18 cellular contexts compared by ENCODE assay signal in genomic region chr11:41786087-41786486, GRCh38.
"Had no signal": no experiment of that assay in that cellular context is flagged by ENCODE, and none has a peak within 500 bp of the region (broad histone marks: within the 10 kb centered on the region; RNA-seq: fewer than 3 reads in every experiment).

No MANE protein-coding gene starts in this region.

- H3K27ac ChIP-seq: gastroesophageal sphincter, tibial nerve had no signal

- DNase-seq: activated CD4-positive, alpha-beta memory T cell treated with anti-CD3 and anti-CD28 coated beads for 36 hours; activated gamma-delta T cell; activated T-cell treated with anti-CD3 and anti-CD28 coated beads, Interleukin-2, amount 50 U/mL, for 48 hours; hypothalamus; kidney glomerular epithelial cell; naive thymus-derived CD8-positive, alpha-beta T cell; nucleus accumbens; stimulated activated CD4-positive, alpha-beta T cell treated with anti-CD3 and anti-CD28 coated beads, Interleukin-2, amount 100 ng/mL, for 24 hours; stimulated activated naive B cell treated with anti-CD40 and anti-IgM and Interleukin-4, amounts not matched to agents 10 μg/mL and 1 μg/mL and 100 μg/mL, for 72 hours; SW 1271 had no signal

- H3K4me3 Mint-ChIP-seq: activated CD4-positive, alpha-beta memory T cell treated with anti-CD3 and anti-CD28 coated beads for 36 hours; activated naive CD8-positive, alpha-beta T cell; naive thymus-derived CD8-positive, alpha-beta T cell; stimulated activated naive B cell treated with anti-CD40 and anti-IgM and Interleukin-4, amounts not matched to agents 10 μg/mL and 1 μg/mL and 100 μg/mL, for 72 hours; T-helper 2 cell treated with Interferon-gamma antibody and Interleukin-4, amounts not matched to agents 5 μg/mL and 100 μg/mL, for 36 hours had no signal

- H3K27me3 Mint-ChIP-seq: activated CD4-positive, alpha-beta memory T cell treated with anti-CD3 and anti-CD28 coated beads for 36 hours; activated naive CD8-positive, alpha-beta T cell; naive thymus-derived CD8-positive, alpha-beta T cell; stimulated activated naive B cell treated with anti-CD40 and anti-IgM and Interleukin-4, amounts not matched to agents 10 μg/mL and 1 μg/mL and 100 μg/mL, for 72 hours had no signal

- ATAC-seq: gastroesophageal sphincter; naive thymus-derived CD8-positive, alpha-beta T cell; sciatic nerve; stimulated activated naive B cell treated with anti-CD40 and anti-IgM and Interleukin-4, amounts not matched to agents 10 μg/mL and 1 μg/mL and 100 μg/mL, for 72 hours had no signal

- H3K4me1 ChIP-seq: gastroesophageal sphincter, tibial nerve had no signal

- H3K4me3 ChIP-seq: gastroesophageal sphincter, lung, tibial nerve had no signal

- FAIRE-seq: colon, endothelial cell of umbilical vein had no signal

- H3K27me3 ChIP-seq: gastroesophageal sphincter, tibial nerve had no signal

- H3K36me3 ChIP-seq: gastroesophageal sphincter, tibial nerve had no signal

- H3K27ac Mint-ChIP-seq: activated CD4-positive, alpha-beta memory T cell treated with anti-CD3 and anti-CD28 coated beads for 36 hours; activated naive CD8-positive, alpha-beta T cell; stimulated activated naive B cell treated with anti-CD40 and anti-IgM and Interleukin-4, amounts not matched to agents 10 μg/mL and 1 μg/mL and 100 μg/mL, for 72 hours; T-helper 2 cell treated with Interferon-gamma antibody and Interleukin-4, amounts not matched to agents 5 μg/mL and 100 μg/mL, for 36 hours had no signal

- H3K36me3 Mint-ChIP-seq: activated CD4-positive, alpha-beta memory T cell treated with anti-CD3 and anti-CD28 coated beads for 36 hours; activated naive CD8-positive, alpha-beta T cell; stimulated activated naive B cell treated with anti-CD40 and anti-IgM and Interleukin-4, amounts not matched to agents 10 μg/mL and 1 μg/mL and 100 μg/mL, for 72 hours had no signal

- H3K4me1 Mint-ChIP-seq: naive thymus-derived CD8-positive, alpha-beta T cell; stimulated activated naive B cell treated with anti-CD40 and anti-IgM and Interleukin-4, amounts not matched to agents 10 μg/mL and 1 μg/mL and 100 μg/mL, for 72 hours had no signal
